23 cellular contexts compared by ENCODE assay signal in the genomic region with DNA sequence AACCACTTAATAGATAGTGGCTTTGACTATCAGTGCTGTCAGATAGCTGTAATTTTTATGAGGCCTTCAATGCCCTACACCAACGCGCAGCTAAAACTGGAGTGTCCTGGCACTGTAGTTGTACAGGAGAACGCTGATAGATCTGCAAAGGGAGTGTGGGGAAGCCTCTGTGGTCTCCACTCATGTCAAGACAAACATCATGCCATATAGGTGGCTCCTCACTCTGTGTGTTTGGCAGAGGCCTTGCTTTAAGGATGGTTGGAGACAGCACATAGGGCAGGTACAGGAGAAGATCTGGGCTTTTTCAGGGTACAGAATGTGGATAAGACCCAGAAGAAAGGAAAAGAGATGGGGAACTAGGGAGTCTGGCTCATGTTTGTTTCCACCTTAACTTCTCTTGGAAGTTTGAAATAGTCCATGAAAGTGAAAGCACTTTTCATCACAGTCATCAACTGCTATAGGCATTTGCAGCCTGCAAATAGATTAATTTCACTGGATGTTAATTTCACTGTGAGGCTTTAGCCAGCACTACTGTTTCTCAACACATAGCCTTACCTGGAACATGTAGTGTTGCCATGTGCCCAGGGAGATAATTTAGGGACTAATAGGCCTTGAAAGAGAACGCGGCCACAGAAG.
A peak's percentile ranks its signal among the peaks of the same experiment; 100 is the strongest.
DNase-seq lines count a peak whose midpoint lies in the region; ATAC-seq, FAIRE-seq and TF ChIP-seq lines count a peak whose summit lies in the region.
"Had no signal": no experiment of that assay in that cellular context is flagged by ENCODE, and none has a peak within 500 bp of the region (broad histone marks: within the 10 kb centered on the region; RNA-seq: fewer than 3 reads in every experiment).

No MANE protein-coding gene starts in this region.

- H2BK5ac ChIP-seq in H1 (ENCODE audit: low read depth, low read length) (no peak overlapping the region), trophoblast cell (ENCODE audit: low read depth, low read length, poor library complexity) (no peak overlapping the region)

- TF ChIP-seq EP300 in H1 (IDR thresholded peaks at IDR 0.05; ENCODE audit: borderline replicate concordance in 1 of 2, low read depth in 2 of 2, low read length in 2 of 2), result no peak

- H3K27ac ChIP-seq in C4-2B (peak overlapping the region; percentile 68; the same call in 1 of the 2 replicates), KOPT-K1 (ENCODE audit: low read depth, low read length, poor library complexity, severe bottlenecking) (peak overlapping the region; percentile 42), H1 (ENCODE audit: low read depth, low read length) (no peak overlapping the region), trophoblast cell (ENCODE audit: low read depth, low read length) (no peak overlapping the region)
- H3K27ac ChIP-seq: gastroesophageal sphincter, hepatocyte, KMS-11, upper lobe of right lung had no signal

- H2AK5ac ChIP-seq in H1 (ENCODE audit: low read depth, low read length) (no peak overlapping the region), trophoblast cell (ENCODE audit: low read length) (no peak overlapping the region)

- TF ChIP-seq POLR2A in H1 (IDR thresholded peaks at IDR 0.05; ENCODE audit: control extremely low read depth in 1 of 2, low read depth in 2 of 2, low read length in 2 of 2), result no peak

- ATAC-seq in HG02852 (IDR thresholded peaks at IDR 0.05; ENCODE audit: unreplicated experiment), result no peak
- no peak for ATAC-seq in GM19452 (IDR thresholded peaks at IDR 0.05; ENCODE audit: unreplicated experiment)
- no peak for ATAC-seq in GM18861 (IDR thresholded peaks at IDR 0.05; ENCODE audit: unreplicated experiment)
- ATAC-seq: gastroesophageal sphincter; stimulated activated naive B cell treated with anti-CD40 and anti-IgM and Interleukin-4, amounts not matched to agents 10 μg/mL and 1 μg/mL and 100 μg/mL, for 72 hours; upper lobe of right lung had no signal

- no peak for TF ChIP-seq CTCF in C4-2B (conservative IDR thresholded peaks at IDR 0.05)
- TF ChIP-seq CTCF in H1 (IDR thresholded peaks at IDR 0.05; ENCODE audit: control extremely low read depth in 1 of 3, insufficient read depth in 1 of 3, low read depth in 1 of 3, low read length in 3 of 3), result no peak

- H4K8ac ChIP-seq in H1 (ENCODE audit: extremely low read depth, insufficient read depth, low read length) (no peak overlapping the region), trophoblast cell (ENCODE audit: low read depth, low read length) (no peak overlapping the region)

- no peak overlapping the region for H4K5ac ChIP-seq in H1 (ENCODE audit: insufficient read length, low read depth, low read length)

- H2AFZ ChIP-seq in H1 (ENCODE audit: low read length) (no peak overlapping the region), trophoblast cell (ENCODE audit: insufficient read depth, low read length, poor library complexity) (no peak overlapping the region)
- H2AFZ ChIP-seq: hepatocyte had no signal

- H2BK20ac ChIP-seq in H1 (ENCODE audit: low read length), result no peak overlapping the region

- H3K18ac ChIP-seq in H1 (ENCODE audit: extremely low read depth, low read length) (no peak overlapping the region), trophoblast cell (ENCODE audit: low read length) (no peak overlapping the region)

- no peaks in the 10 kb centered on the region for H3K36me3 ChIP-seq in KOPT-K1 (ENCODE audit: insufficient read depth, low read length)
- no peaks in the 10 kb centered on the region for H3K36me3 ChIP-seq in H1 (ENCODE audit: control insufficient read depth in 2 of 4, insufficient read depth in 4 of 4, low read length in 3 of 4)
- no peaks in the 10 kb centered on the region for H3K36me3 ChIP-seq in trophoblast cell (ENCODE audit: control insufficient read depth in 1 of 2, insufficient read depth in 2 of 2, low read length in 2 of 2)
- H3K36me3 ChIP-seq: gastroesophageal sphincter, upper lobe of right lung had no signal

- H3K14ac ChIP-seq in H1 (ENCODE audit: insufficient read length) (no peak overlapping the region), trophoblast cell (ENCODE audit: low read length) (no peak overlapping the region)

- H3K56ac ChIP-seq in H1 (replicated peaks; ENCODE audit: insufficient read length, low read depth, low read length), result no peak overlapping the region

- CTCF ChIA-PET in H1 (lab: Charles Lee; ENCODE audit: partially characterized antibody), result interaction anchor here (0.7 to 1.0 kb wide), 4 partner anchors 9 to 179 kb away, joined by 3 read pairs; no protein-coding TSS in a partner anchor

- H3K27me3 ChIP-seq in H1 (replicated peaks in 1 of 4; ENCODE audit: control insufficient read depth in 3 of 4, extremely low read depth in 1 of 4, insufficient read depth in 3 of 4, low read length in 3 of 4) (no peaks in the 10 kb centered on the region), trophoblast cell (ENCODE audit: insufficient read depth, low read length) (no peaks in the 10 kb centered on the region)
- H3K27me3 ChIP-seq: gastroesophageal sphincter, hepatocyte, upper lobe of right lung had no signal

- H3K9me3 ChIP-seq in KOPT-K1 (ENCODE audit: insufficient read depth, low read length, poor library complexity, severe bottlenecking), result peaks cover 25% of the 10 kb centered on the region
- H3K9me3 ChIP-seq in H1 (ENCODE audit: insufficient read depth in 2 of 2, low read depth in 1 of 2, low read length in 1 of 2), result 0 out of 4 replicates have a peak, but pooled peaks cover 0 to 3% of the 10 kb centered on the region in 2 experiments
- peaks cover 2% of the 10 kb centered on the region for H3K9me3 ChIP-seq in trophoblast cell (ENCODE audit: insufficient read depth, low read depth, low read length)
- H3K9me3 ChIP-seq: gastroesophageal sphincter, upper lobe of right lung had no signal

- POLR2A ChIA-PET in H1 (lab: Charles Lee; ENCODE audit: partially characterized antibody), result no interaction called here

- TF ChIP-seq RAD21 in H1 (IDR thresholded peaks at IDR 0.05 in 1 of 2, conservative IDR thresholded peaks at IDR 0.05 in 1 of 2; ENCODE audit: low read depth in 2 of 2, low read length in 2 of 2), result no peak

- no peak overlapping the region for H4K12ac ChIP-seq in trophoblast cell (ENCODE audit: low read depth, low read length)

- H3K9ac ChIP-seq in H1 (replicated peaks in 1 of 4; ENCODE audit: extremely low read depth in 1 of 4, low read depth in 3 of 4, low read length in 3 of 4) (no peak overlapping the region), trophoblast cell (ENCODE audit: low read length) (no peak overlapping the region)
- H3K9ac ChIP-seq: KMS-11 had no signal

- H3K4ac ChIP-seq in H1 (replicated peaks; ENCODE audit: insufficient read length, low read depth, low read length) (no peak overlapping the region), trophoblast cell (ENCODE audit: low read depth, low read length) (no peak overlapping the region)

- no peaks in the 10 kb centered on the region for H3K79me2 ChIP-seq in H1 (ENCODE audit: control insufficient read depth in 1 of 2, insufficient read depth in 2 of 2, low read length in 2 of 2)
- H3K79me2 ChIP-seq in trophoblast cell (ENCODE audit: control insufficient read depth, insufficient read depth, low read length, poor library complexity), result no peaks in the 10 kb centered on the region
- H3K79me2 ChIP-seq: hepatocyte had no signal

- H3K79me1 ChIP-seq in H1 (ENCODE audit: low read depth, low read length) (no peaks in the 10 kb centered on the region), trophoblast cell (ENCODE audit: low read length) (peaks cover 2% of the 10 kb centered on the region)

- H3K4me2 ChIP-seq in H1 (ENCODE audit: insufficient read depth in 1 of 2, low read depth in 2 of 2, low read length in 2 of 2) (no peak overlapping the region), trophoblast cell (ENCODE audit: low read length) (no peak overlapping the region)
- H3K4me2 ChIP-seq: hepatocyte, KMS-11 had no signal

- H3K23ac ChIP-seq in H1 (ENCODE audit: insufficient read length) (no peak overlapping the region), trophoblast cell (ENCODE audit: low read length) (no peak overlapping the region)

- H4K91ac ChIP-seq in H1 (replicated peaks; ENCODE audit: insufficient read length, low read length) (no peak overlapping the region), trophoblast cell (ENCODE audit: low read depth, low read length) (peak overlapping the region; percentile 28)

- no peak overlapping the region for H2BK12ac ChIP-seq in H1 (ENCODE audit: low read depth, low read length)
- H2BK12ac ChIP-seq in trophoblast cell (ENCODE audit: low read length), result peak overlapping the region; percentile 30

- 0 out of 2 replicates have a peak overlapping the region, but pooled peaks have one; percentile 10 for H2BK15ac ChIP-seq in H1 (ENCODE audit: low read length)

- H3K4me1 ChIP-seq in H1 (replicated peaks in 1 of 4; ENCODE audit: control insufficient read depth in 3 of 4, insufficient read depth in 4 of 4, low read length in 3 of 4) (no peaks in the 10 kb centered on the region), trophoblast cell (ENCODE audit: control insufficient read depth in 1 of 2, insufficient read depth in 2 of 2, low read length in 2 of 2) (no peaks in the 10 kb centered on the region)

- WGBS in H1 (ENCODE audit: extremely low coverage in 1 of 2, insufficient coverage in 1 of 2, insufficient read length in 1 of 2, insufficient replicate concordance in 2 of 2, low coverage in 1 of 2, low lambda C conversion rate in 2 of 2, missing lambda C conversion rate in 1 of 2), 2 experiments, result 93% methylated on average over 5 of the region's 5 CpGs; no CpG with 5 or more reads in 1 of the 2 experiments
- no CpG with 5 or more reads among the region's 5 CpGs for WGBS in trophoblast cell (ENCODE audit: extremely low coverage, insufficient coverage, insufficient read length)

- H4K20me1 ChIP-seq in H1 (replicated peaks in 1 of 2; ENCODE audit: control insufficient read depth in 1 of 2, insufficient read depth in 2 of 2, low read length in 2 of 2), result no peaks in the 10 kb centered on the region

- FAIRE-seq in H1 (lab: Jason Lieb, UNC), result no peak
- FAIRE-seq: bronchial epithelial cell, GM18507, H54 had no signal

- no peak overlapping the region for H2BK120ac ChIP-seq in H1 (replicated peaks; ENCODE audit: low read depth, low read length)
- H2BK120ac ChIP-seq in trophoblast cell (ENCODE audit: insufficient read depth, low read length, poor library complexity), result no peak overlapping the region

- H3K4me3 ChIP-seq in H1 (ENCODE audit: extremely low read depth in 1 of 4, insufficient read depth in 2 of 4, low read depth in 3 of 4, low read length in 4 of 4) (no peak overlapping the region), trophoblast cell (ENCODE audit: low read depth, low read length) (no peak overlapping the region)
- H3K4me3 ChIP-seq: gastroesophageal sphincter, hepatocyte, upper lobe of right lung had no signal

- DNase-seq in H1 (ENCODE audit: low read depth in 1 of 2, low spot score in 2 of 2) (no peak), trophoblast cell (no peak), NCI-H1930 (lab: John Stamatoyannopoulos, UW) (no peak)
- DNase-seq: activated CD4-positive, alpha-beta T cell treated with anti-CD3 and anti-CD28 coated beads, Interleukin-2, amount 10 ng/mL, durations not matched to agents 24 days and 14 days; activated effector memory CD4-positive, alpha-beta T cell treated with Interleukin-2 at 50 U/mL for 16 hours; CD4-positive, CD25-positive, alpha-beta regulatory T cell; NCI-H1436; NCI-H345; NCI-H748 treated with DMSO at 0.1 percent for 48 hours; stimulated activated naive B cell treated with anti-CD40 and anti-IgM and Interleukin-4, amounts not matched to agents 10 μg/mL and 1 μg/mL and 100 μg/mL, for 72 hours; T-helper 9 cell; upper lobe of right lung had no signal

- no peaks in the 10 kb centered on the region for H3K23me2 ChIP-seq in H1 (ENCODE audit: low read depth, low read length)

Comparison
In these comparisons a context has a peak if more than half of its experiments do, and no peak if none do; other contexts are left out.
1. H3K27ac ChIP-seq: peak in C4-2B (single experiment) and KOPT-K1 (single experiment); none in H1 (single experiment) and trophoblast cell (single experiment).